8 cellular contexts compared by ENCODE assay signal in the genomic region with DNA sequence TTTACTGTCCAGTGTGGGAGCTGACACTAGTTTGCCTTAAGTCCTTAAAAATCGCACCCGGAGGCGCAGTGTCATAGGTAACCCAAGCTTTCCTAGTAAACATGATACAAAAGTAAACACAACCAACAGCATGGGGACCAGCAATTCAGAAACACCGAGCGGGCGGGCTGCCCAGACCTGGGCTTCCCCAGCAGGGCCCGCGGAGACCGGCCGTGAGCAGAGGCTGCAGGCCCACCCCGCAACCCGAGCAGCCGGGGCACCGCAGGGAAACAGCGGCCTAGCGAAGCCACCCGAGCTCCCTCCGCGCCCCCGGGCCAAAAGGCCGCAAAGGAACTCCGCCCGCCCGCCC. TPM values are rescaled to one million over a fixed set of nuclear protein-coding genes. Genes with fewer than 3 reads are reported as not detected.
DNase-seq lines count a peak whose midpoint lies in the region; ATAC-seq and TF ChIP-seq lines count a peak whose summit lies in the region.

No MANE protein-coding gene starts in this region.

- H3K27ac Mint-ChIP-seq in activated CD4-positive, alpha-beta T cell treated with anti-CD3 and anti-CD28 coated beads, Interleukin-2, amount 10 ng/mL, durations not matched to agents 7 days and 5 days: no peak overlapping the region

- H3K27me3 ChIP-seq in HUES48 (ENCODE audit: control insufficient read depth, insufficient read depth, low read length): no peaks in the 10 kb centered on the region
- no peaks in the 10 kb centered on the region for H3K27me3 ChIP-seq in adipocyte (replicated peaks; ENCODE audit: control insufficient read depth, insufficient read depth, low read length)
- no peaks in the 10 kb centered on the region for H3K27me3 ChIP-seq in kidney epithelial cell (ENCODE audit: control insufficient read depth, insufficient read depth, low read length)
- H3K27me3 ChIP-seq in tibial nerve: no peaks in the 10 kb centered on the region

- H3K36me3 Mint-ChIP-seq in activated CD4-positive, alpha-beta T cell treated with anti-CD3 and anti-CD28 coated beads, Interleukin-2, amount 10 ng/mL, durations not matched to agents 7 days and 5 days (ENCODE audit: low read depth): peaks cover 2% of the 10 kb centered on the region

- H3K27ac ChIP-seq in HUES48 (ENCODE audit: low read depth, low read length): peak overlapping the region; percentile 97
- H3K27ac ChIP-seq in tibial nerve: peak overlapping the region; percentile 64 to 93 (median 90)

- POLR2A ChIA-PET in activated CD4-positive, alpha-beta T cell treated with anti-CD3 and anti-CD28 coated beads, Interleukin-2, amount 10 ng/mL, durations not matched to agents 7 days and 5 days (lab: Charles Lee): no interaction called here

- peak; percentile 69 for DNase-seq in DMS153 (lab: John Stamatoyannopoulos, UW)
- DNase-seq in adipocyte (ENCODE audit: low read depth): no peak
- no peak for DNase-seq in kidney epithelial cell (ENCODE audit: low read depth)
- no peak for DNase-seq in tibial nerve (ENCODE audit: low spot score in 2 of 2)
- no peak for DNase-seq in germinal center (ENCODE audit: low spot score)
- no peak for DNase-seq in activated CD4-positive, alpha-beta T cell treated with anti-CD3 and anti-CD28 coated beads, Interleukin-2, amount 10 ng/mL, durations not matched to agents 7 days and 5 days

- H3K9me3 Mint-ChIP-seq in activated CD4-positive, alpha-beta T cell treated with anti-CD3 and anti-CD28 coated beads, Interleukin-2, amount 10 ng/mL, durations not matched to agents 7 days and 5 days: no peaks in the 10 kb centered on the region

- TF ChIP-seq CTCF in kidney epithelial cell (IDR thresholded peaks at IDR 0.05; ENCODE audit: insufficient read depth, low read length, poor library complexity, severe bottlenecking) (no peak), tibial nerve (IDR thresholded peaks at IDR 0.05) (no peak)

- no peak for TF ChIP-seq POLR2A in tibial nerve (IDR thresholded peaks at IDR 0.05)

- peaks cover 13% of the 10 kb centered on the region for H3K4me1 Mint-ChIP-seq in activated CD4-positive, alpha-beta T cell treated with anti-CD3 and anti-CD28 coated beads, Interleukin-2, amount 10 ng/mL, durations not matched to agents 7 days and 5 days

- no peaks in the 10 kb centered on the region for H3K27me3 Mint-ChIP-seq in activated CD4-positive, alpha-beta T cell treated with anti-CD3 and anti-CD28 coated beads, Interleukin-2, amount 10 ng/mL, durations not matched to agents 7 days and 5 days

- no peak for TF ChIP-seq EP300 in tibial nerve (IDR thresholded peaks at IDR 0.05)

- CTCF ChIA-PET in activated CD4-positive, alpha-beta T cell treated with anti-CD3 and anti-CD28 coated beads, Interleukin-2, amount 10 ng/mL, durations not matched to agents 7 days and 5 days (lab: Charles Lee): interaction anchor here (0.7 to 1.3 kb wide), 5 partner anchors 8 to 79 kb away, joined by 3 to 6 read pairs (median 3); no protein-coding TSS in a partner anchor

- H3K9me3 ChIP-seq in HUES48 (ENCODE audit: control insufficient read depth, insufficient read depth, low read length) (no peaks in the 10 kb centered on the region), adipocyte (ENCODE audit: control insufficient read depth, low read length) (no peaks in the 10 kb centered on the region), tibial nerve (no peaks in the 10 kb centered on the region)

- peak; percentile 39 for ATAC-seq in GM21447 (IDR thresholded peaks at IDR 0.05; ENCODE audit: unreplicated experiment)

- H3K9ac ChIP-seq in HUES48 (ENCODE audit: low read depth, low read length): peak overlapping the region; percentile 61
- H3K9ac ChIP-seq in adipocyte (ENCODE audit: low read length): peak overlapping the region; percentile 94

- 0% methylated on average over 12 to 22 of the region's 24 CpGs for WGBS in tibial nerve, 2 donors

- peaks cover 12% of the 10 kb centered on the region for H3K36me3 ChIP-seq in HUES48 (ENCODE audit: control insufficient read depth, insufficient read depth, low read length)
- peaks cover 10% of the 10 kb centered on the region for H3K36me3 ChIP-seq in adipocyte (ENCODE audit: control insufficient read depth, insufficient read depth, low read length, severe bottlenecking)
- H3K36me3 ChIP-seq in kidney epithelial cell (ENCODE audit: control insufficient read depth, insufficient read depth, low read length): no peaks in the 10 kb centered on the region
- peaks cover 0 to 6% (median 0%) of the 10 kb centered on the region in 3 donors for H3K36me3 ChIP-seq in tibial nerve

- peak overlapping the region; percentile 75 for H3K4me3 ChIP-seq in HUES48 (ENCODE audit: low read depth, low read length)
- peak overlapping the region; percentile 97 for H3K4me3 ChIP-seq in adipocyte (ENCODE audit: low read length)
- H3K4me3 ChIP-seq in kidney epithelial cell (ENCODE audit: low read depth, low read length): peak overlapping the region; percentile 72
- peak overlapping the region; percentile 57 to 88 (median 87) for H3K4me3 ChIP-seq in tibial nerve

- H3K4me3 Mint-ChIP-seq in activated CD4-positive, alpha-beta T cell treated with anti-CD3 and anti-CD28 coated beads, Interleukin-2, amount 10 ng/mL, durations not matched to agents 7 days and 5 days: no peak overlapping the region

- H3K4me1 ChIP-seq in HUES48 (ENCODE audit: control insufficient read depth, insufficient read depth, low read length) (peaks cover 18% of the 10 kb centered on the region), adipocyte (ENCODE audit: control insufficient read depth, insufficient read depth, low read length) (peaks cover 17% of the 10 kb centered on the region), tibial nerve (peaks cover 0 to 50% (median 15%) of the 10 kb centered on the region in 4 donors)

RNA-seq across cellular contexts. Expression of a gene that starts 0.3 kb away (rescaled TPM):
- total RNA-seq in kidney epithelial cell: 10.8 and 21.7 TPM in 2 replicates
- total RNA-seq in tibial nerve: 10 to 100 TPM; 39.6 to 58.8 (median 55.9) TPM
- 10 to 100 TPM; 14.0 to 22.1 TPM for total RNA-seq in activated CD4-positive, alpha-beta T cell treated with anti-CD3 and anti-CD28 coated beads, Interleukin-2, amount 10 ng/mL, durations not matched to agents 7 days and 5 days
